ENCODE assay signal across 14 cellular contexts in the genomic region with DNA sequence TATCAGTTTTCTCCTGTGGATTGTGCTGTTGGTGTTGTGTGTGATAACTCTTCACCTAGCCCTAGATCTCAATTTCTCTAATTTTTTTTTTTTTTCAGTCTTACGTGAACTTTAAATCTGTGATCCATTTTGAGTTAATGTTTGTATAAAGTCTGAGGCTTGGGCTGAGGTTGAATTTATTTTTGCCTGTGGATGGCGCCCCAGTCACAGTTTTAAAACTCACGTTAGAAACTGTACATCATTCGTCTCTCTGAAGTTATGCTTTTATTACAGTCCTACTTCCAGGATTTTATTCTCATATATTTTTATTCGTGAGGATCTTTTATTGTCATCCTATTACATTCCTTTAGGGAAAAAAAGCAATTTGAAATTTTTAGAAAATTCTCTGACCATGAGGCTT.
A peak's percentile ranks its signal among the peaks of the same experiment; 100 is the strongest.
DNase-seq lines count a peak whose midpoint lies in the region; ATAC-seq, FAIRE-seq and TF ChIP-seq lines count a peak whose summit lies in the region.
"Had no signal": no experiment of that assay in that cellular context is flagged by ENCODE, and none has a peak within 500 bp of the region (broad histone marks: within the 10 kb centered on the region; RNA-seq: fewer than 3 reads in every experiment).

No MANE protein-coding gene starts in this region.

- H3K4me1 Mint-ChIP-seq in natural killer cell treated with Interleukin-12 subunit alpha and Interleukin-12 subunit beta and Interleukin-15 and Interleukin-18, amount 100 ng/mL, for 72 hours (ENCODE audit: low read depth in 2 of 2) = peaks cover 31 to 41% of the 10 kb centered on the region in 2 donors

- TF ChIP-seq CTCF in RWPE1 (conservative IDR thresholded peaks at IDR 0.05; ENCODE audit: low read depth) = no peak

- peak overlapping the region; percentile 80 to 95 for H3K27ac Mint-ChIP-seq in natural killer cell treated with Interleukin-12 subunit alpha and Interleukin-12 subunit beta and Interleukin-15 and Interleukin-18, amount 100 ng/mL, for 72 hours

- DNase-seq in GM18507 (ENCODE audit: extremely low spot score, insufficient read length, low read depth) = no peak
- DNase-seq in RWPE1 (ENCODE audit: low spot score) = no peak
- DNase-seq in natural killer cell treated with Interleukin-12 subunit alpha and Interleukin-12 subunit beta and Interleukin-15 and Interleukin-18, amount 100 ng/mL, for 72 hours (ENCODE audit: low spot score) = no peak
- DNase-seq in amygdala (lab: John Stamatoyannopoulos, UW) = no peak
- DNase-seq in RPMI8226 = no peak
- no peak for DNase-seq in ecto neural progenitor cell (ENCODE audit: low spot score)
- DNase-seq: anterior cingulate cortex, mesenchymal stem cell, MM.1S, Peyer's patch, substantia nigra had no signal

- H3K36me3 Mint-ChIP-seq in natural killer cell treated with Interleukin-12 subunit alpha and Interleukin-12 subunit beta and Interleukin-15 and Interleukin-18, amount 100 ng/mL, for 72 hours = peaks cover 42% of the 10 kb centered on the region

- CTCF ChIA-PET in RWPE1 (lab: Yijun Ruan, JAX) = no interaction called here

- H3K27ac ChIP-seq in RWPE1 (peak overlapping the region; percentile 86), angular gyrus (ENCODE audit: low read depth, low read length) (peak overlapping the region; percentile 64)

- peaks cover 14% of the 10 kb centered on the region for H3K9me3 Mint-ChIP-seq in natural killer cell treated with Interleukin-12 subunit alpha and Interleukin-12 subunit beta and Interleukin-15 and Interleukin-18, amount 100 ng/mL, for 72 hours

- no peaks in the 10 kb centered on the region for H3K27me3 Mint-ChIP-seq in natural killer cell treated with Interleukin-12 subunit alpha and Interleukin-12 subunit beta and Interleukin-15 and Interleukin-18, amount 100 ng/mL, for 72 hours

- POLR2A ChIA-PET in RWPE1 (lab: Yijun Ruan, JAX; ENCODE audit: low non-redundant PET) = no interaction called here

- ATAC-seq in natural killer cell treated with Interleukin-12 subunit alpha and Interleukin-12 subunit beta and Interleukin-15 and Interleukin-18, amount 100 ng/mL, for 72 hours = no peak
- no peak for ATAC-seq in HG03045 (IDR thresholded peaks at IDR 0.05; ENCODE audit: unreplicated experiment)

- peak overlapping the region; percentile 37 for H3K4me3 Mint-ChIP-seq in natural killer cell treated with Interleukin-12 subunit alpha and Interleukin-12 subunit beta and Interleukin-15 and Interleukin-18, amount 100 ng/mL, for 72 hours

- FAIRE-seq in GM18507 (lab: Jason Lieb, UNC) = peak; percentile 58
- FAIRE-seq: endothelial cell of umbilical vein had no signal
